ENCODE assay signal across 7 cellular contexts in the genomic region with DNA sequence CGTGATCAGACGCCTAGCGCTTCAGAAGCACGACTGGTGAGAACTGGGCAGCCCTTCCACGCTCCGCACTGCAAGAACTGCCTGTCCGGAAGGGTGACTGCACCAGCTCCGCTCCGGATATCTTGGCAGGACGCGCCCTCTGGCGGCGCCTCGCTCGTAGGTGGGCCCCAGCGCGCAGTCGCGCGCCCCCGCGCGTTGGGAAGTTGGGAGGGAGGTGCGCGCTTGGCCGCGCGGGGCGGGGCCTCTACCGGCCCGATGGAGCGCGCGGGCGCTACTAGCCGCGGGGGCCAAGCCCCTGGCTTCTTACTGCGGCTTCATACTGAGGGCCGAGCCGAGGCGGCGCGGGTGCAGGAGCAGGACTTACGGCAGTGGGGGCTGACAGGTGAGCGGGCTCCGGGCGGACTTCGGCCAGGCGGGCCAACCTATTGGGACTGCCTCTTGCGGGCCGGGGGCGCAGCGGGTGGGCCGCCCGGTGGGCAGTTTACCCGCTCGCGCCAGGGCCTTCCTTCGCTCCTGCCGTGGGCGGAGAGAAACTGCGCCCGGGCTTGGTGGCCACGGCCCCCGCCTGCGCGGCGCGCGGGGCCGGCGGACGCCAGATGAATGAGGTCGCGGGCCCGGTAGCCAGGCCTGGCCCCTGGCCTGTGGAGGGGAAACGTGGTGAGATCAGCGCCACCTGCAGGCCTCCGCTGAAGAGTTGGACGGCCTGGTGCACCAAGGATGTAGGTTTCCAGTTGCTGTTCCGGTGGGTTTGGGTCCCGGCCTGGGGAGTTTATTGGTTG. TPM values are rescaled to one million over a fixed set of nuclear protein-coding genes. Genes with fewer than 3 reads are reported as not detected.
DNase-seq lines count a peak whose midpoint lies in the region; ATAC-seq, FAIRE-seq and TF ChIP-seq lines count a peak whose summit lies in the region.

Gene CHD1L, plus strand, starts transcription at position 236 of the 779 bp plus-strand sequence. Its CDS starts 20 bp downstream, at position 256.

- H3K9me3 ChIP-seq in astrocyte (ENCODE audit: insufficient read depth, low read depth, low read length) (no peaks in the 10 kb centered on the region), hepatocyte (ENCODE audit: low read depth) (no peaks in the 10 kb centered on the region)

- peaks cover 31% of the 10 kb centered on the region for H4K20me1 ChIP-seq in astrocyte (ENCODE audit: insufficient read depth, low read length)
- peaks cover 5% of the 10 kb centered on the region for H4K20me1 ChIP-seq in hepatocyte (ENCODE audit: insufficient read depth, poor library complexity, severe bottlenecking)

- H3K9me2 ChIP-seq in hepatocyte (replicated peaks; ENCODE audit: insufficient read depth), result no peaks in the 10 kb centered on the region

- DNase-seq in NCI-H1930 (lab: John Stamatoyannopoulos, UW) (peak; percentile 83 to 95), astrocyte (ENCODE audit: low read depth) (peak; percentile 89), hepatocyte (ENCODE audit: low spot score) (peak; percentile 98), retina (peak; percentile 99)
- DNase-seq in T-helper 2 cell treated with Interferon-gamma antibody and Interleukin-4, amounts not matched to agents 5 μg/mL and 100 μg/mL, for 36 hours (ENCODE audit: low spot score), result peak; percentile 95

- peak within 1 kb of the TSS; percentile 82 for H3K4me3 ChIP-seq in astrocyte (ENCODE audit: insufficient read depth, low read depth, low read length)
- H3K4me3 ChIP-seq in hepatocyte, result peak within 1 kb of the TSS; percentile 97

- H2AFZ ChIP-seq in astrocyte (ENCODE audit: low read depth, low read length) (peak within 1 kb of the TSS; percentile 95), hepatocyte (peak within 1 kb of the TSS; percentile 95)

- H3K4me3 Mint-ChIP-seq in T-helper 2 cell treated with Interferon-gamma antibody and Interleukin-4, amounts not matched to agents 5 μg/mL and 100 μg/mL, for 36 hours, result peak within 1 kb of the TSS; percentile 90
- H3K4me3 Mint-ChIP-seq in astrocyte (ENCODE audit: unreplicated experiment), result peak within 1 kb of the TSS; percentile 96

- H3K27ac ChIP-seq in astrocyte (ENCODE audit: low read depth, low read length), result peak within 1 kb of the TSS; percentile 94
- H3K27ac ChIP-seq in hepatocyte, result peak within 1 kb of the TSS; percentile 91

- peak; percentile 81 for TF ChIP-seq POLR2A in GM18505 (IDR thresholded peaks at IDR 0.05; ENCODE audit: borderline replicate concordance, extremely low read depth, insufficient read depth, insufficient read length)

- peak within 1 kb of the TSS; percentile 97 for H3K9ac ChIP-seq in astrocyte (ENCODE audit: low read length)

- FAIRE-seq in astrocyte (lab: Jason Lieb, UNC), result no peak

- H3K4me2 ChIP-seq in astrocyte (ENCODE audit: low read length), result peak within 1 kb of the TSS; percentile 94
- peak within 1 kb of the TSS; percentile 79 for H3K4me2 ChIP-seq in hepatocyte

- TF ChIP-seq CTCF in astrocyte (IDR thresholded peaks at IDR 0.05; ENCODE audit: insufficient read depth, low read depth, low read length), result peak; percentile 66
- peak; percentile 99 for TF ChIP-seq CTCF in hepatocyte (IDR thresholded peaks at IDR 0.05; ENCODE audit: poor library complexity)

- H3K79me2 ChIP-seq in astrocyte (ENCODE audit: insufficient read depth, low read length) (peaks cover 44% of the 10 kb centered on the region), hepatocyte (peaks cover 44% of the 10 kb centered on the region)

- H3K9me3 Mint-ChIP-seq in T-helper 2 cell treated with Interferon-gamma antibody and Interleukin-4, amounts not matched to agents 5 μg/mL and 100 μg/mL, for 36 hours, result no peaks in the 10 kb centered on the region
- H3K9me3 Mint-ChIP-seq in astrocyte (ENCODE audit: unreplicated experiment), result no peaks in the 10 kb centered on the region

- H3K27me3 Mint-ChIP-seq in T-helper 2 cell treated with Interferon-gamma antibody and Interleukin-4, amounts not matched to agents 5 μg/mL and 100 μg/mL, for 36 hours (ENCODE audit: low read depth), result peaks cover 4% of the 10 kb centered on the region
- no peaks in the 10 kb centered on the region for H3K27me3 Mint-ChIP-seq in astrocyte (ENCODE audit: low read depth, unreplicated experiment)

- H3K27me3 ChIP-seq in astrocyte (ENCODE audit: insufficient read depth, low read length) (no peaks in the 10 kb centered on the region), hepatocyte (no peaks in the 10 kb centered on the region)

- H3K4me1 Mint-ChIP-seq in T-helper 2 cell treated with Interferon-gamma antibody and Interleukin-4, amounts not matched to agents 5 μg/mL and 100 μg/mL, for 36 hours (ENCODE audit: low read depth), result peaks cover 35% of the 10 kb centered on the region
- H3K4me1 Mint-ChIP-seq in astrocyte (ENCODE audit: low read depth, unreplicated experiment), result peaks cover 14% of the 10 kb centered on the region

- H3K36me3 Mint-ChIP-seq in T-helper 2 cell treated with Interferon-gamma antibody and Interleukin-4, amounts not matched to agents 5 μg/mL and 100 μg/mL, for 36 hours (ENCODE audit: low read depth), result peaks cover 14% of the 10 kb centered on the region
- H3K36me3 Mint-ChIP-seq in astrocyte (ENCODE audit: low read depth, unreplicated experiment), result no peaks in the 10 kb centered on the region

- peak; percentile 89 for ATAC-seq in GM18505 (IDR thresholded peaks at IDR 0.05; ENCODE audit: unreplicated experiment)
- peak; percentile 84 for ATAC-seq in HG02973 (IDR thresholded peaks at IDR 0.05; ENCODE audit: unreplicated experiment)

- under 1% methylated on average over 74 of the region's 82 CpGs for WGBS in hepatocyte (ENCODE audit: low lambda C conversion rate, missing lambda C conversion rate)

- peak within 1 kb of the TSS; percentile 84 for H3K27ac Mint-ChIP-seq in T-helper 2 cell treated with Interferon-gamma antibody and Interleukin-4, amounts not matched to agents 5 μg/mL and 100 μg/mL, for 36 hours
- peak within 1 kb of the TSS; percentile 76 for H3K27ac Mint-ChIP-seq in astrocyte (ENCODE audit: unreplicated experiment)

- H3K4me1 ChIP-seq in astrocyte (ENCODE audit: insufficient read depth, low read length) (peaks cover 11% of the 10 kb centered on the region), hepatocyte (ENCODE audit: insufficient read depth) (peaks cover 30% of the 10 kb centered on the region)

- H3K36me3 ChIP-seq in astrocyte (ENCODE audit: insufficient read depth, low read length), result no peaks in the 10 kb centered on the region
- no peaks in the 10 kb centered on the region for H3K36me3 ChIP-seq in hepatocyte (replicated peaks; ENCODE audit: insufficient read depth, low read depth)

RNA-seq across cellular contexts. Expression of gene CHD1L, which starts in this region (rescaled TPM):
- total RNA-seq in astrocyte, result 39.8 and 44.2 TPM in 2 replicates
- 31.1 and 41.6 TPM in 2 replicates for total RNA-seq in hepatocyte
- 30.0 and 31.8 TPM in 2 replicates for polyA plus RNA-seq in hepatocyte

Comparison
In these comparisons a context has a peak if more than half of its experiments do, and no peak if none do; other contexts are left out.
1. Peak in every context shown above with its lines: DNase-seq, ATAC-seq, H3K4me3 ChIP-seq and H3K27ac ChIP-seq.